Comparison of ENCODE assay signal across 9 cellular contexts in the genomic region with DNA sequence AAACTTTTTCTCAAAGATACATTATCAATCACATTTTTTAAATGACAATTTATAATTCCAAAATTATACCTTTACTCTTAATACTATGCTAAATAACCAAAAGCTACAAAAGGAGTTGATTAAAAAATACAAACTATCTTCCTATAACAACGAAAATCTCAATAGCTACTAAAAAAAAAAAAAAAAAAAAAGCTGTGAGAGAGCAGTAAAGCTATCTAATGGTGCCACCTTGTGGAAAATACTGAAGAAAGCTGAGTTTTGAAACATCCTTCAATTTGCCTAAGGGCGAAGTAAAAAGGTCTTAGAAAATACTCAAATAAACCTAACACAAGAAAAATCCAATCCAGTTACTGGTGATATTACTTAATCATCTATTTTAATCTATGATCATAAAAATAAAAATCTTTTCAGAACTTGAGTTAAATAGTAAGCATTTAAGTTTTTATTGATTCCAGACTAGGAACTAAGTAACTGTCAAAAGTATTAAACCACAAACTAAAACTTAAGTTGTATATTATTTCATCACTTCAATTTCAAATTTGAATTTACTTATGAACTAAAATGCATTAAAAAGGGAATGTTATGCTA. TPM values are rescaled to one million over a fixed set of nuclear protein-coding genes. Genes with fewer than 3 reads are reported as not detected.
DNase-seq lines count a peak whose midpoint lies in the region; ATAC-seq, FAIRE-seq and TF ChIP-seq lines count a peak whose summit lies in the region.
"Not testable (repeated sequence)": the region's sequence is repeated elsewhere in the genome, so short reads cannot be mapped to it uniquely, and the experiment has no call there.
"Had no signal": no experiment of that assay in that cellular context is flagged by ENCODE, and none has a peak within 500 bp of the region (broad histone marks: within the 10 kb centered on the region; RNA-seq: fewer than 3 reads in every experiment).

No MANE protein-coding gene starts in this region.

- H3K4me1 ChIP-seq in BE2C; liver (ENCODE audit: control insufficient read depth in 4 of 4, insufficient read depth in 4 of 4, low read length in 3 of 4); gastrocnemius medialis: not testable (repeated sequence)

- not testable (repeated sequence) for H3K9ac ChIP-seq in liver (ENCODE audit: low read depth in 1 of 2, low read length in 2 of 2)

- TF ChIP-seq POLR2A in gastrocnemius medialis (IDR thresholded peaks at IDR 0.05): not testable (repeated sequence)

- not testable (repeated sequence) for H3K9me3 ChIP-seq in BE2C; liver (ENCODE audit: control insufficient read depth in 4 of 4, low read length in 3 of 4); gastrocnemius medialis

- not testable (repeated sequence) for H3K27ac ChIP-seq in liver (ENCODE audit: low read depth in 1 of 2, low read length in 2 of 2); gastrocnemius medialis

- H3K36me3 ChIP-seq in BE2C; liver (ENCODE audit: control insufficient read depth in 4 of 4, insufficient read depth in 3 of 4, low read depth in 1 of 4, low read length in 3 of 4); gastrocnemius medialis: not testable (repeated sequence)

- not testable (repeated sequence) for H3K4me3 ChIP-seq in BE2C (ENCODE audit: low read depth, low read length); astrocyte of the spinal cord (ENCODE audit: low read depth, low read length); fibroblast of mammary gland (ENCODE audit: control insufficient read depth, low read depth, low read length); liver (ENCODE audit: low read depth in 1 of 3, low read length in 3 of 3); gastrocnemius medialis

- ATAC-seq in gastrocnemius medialis: peak; percentile 36 to 42

- intact Hi-C loops in gastrocnemius medialis (cut with DNase I; ENCODE audit: low total_unique reads): not testable (repeated sequence)

- TF ChIP-seq CTCF in BE2C (IDR thresholded peaks at IDR 0.05; ENCODE audit: low read depth, low read length) (peak; percentile 25), fibroblast of mammary gland (conservative IDR thresholded peaks at IDR 0.05; ENCODE audit: control insufficient read depth, insufficient read depth, low read depth, low read length) (peak; percentile 12), liver (IDR thresholded peaks at IDR 0.05; ENCODE audit: low read depth, low read length, missing input control) (peak; percentile 18), gastrocnemius medialis (IDR thresholded peaks at IDR 0.05 in 4 of 5, conservative IDR thresholded peaks at IDR 0.05 in 1 of 5) (peak in 2 of 5 experiments; percentile 17 to 23)
- not testable (repeated sequence) for TF ChIP-seq CTCF in astrocyte of the spinal cord (IDR thresholded peaks at IDR 0.05; ENCODE audit: low read depth, low read length)

- DNase-seq in BE2C; GM18507 (ENCODE audit: extremely low spot score, insufficient read length, low read depth); gastrocnemius medialis: not testable (repeated sequence)
- DNase-seq in NAMALWA (ENCODE audit: low spot score) (peak; percentile 46), OCI-M1 (lab: John Stamatoyannopoulos, UW) (peak; percentile 63), astrocyte of the spinal cord (ENCODE audit: low read depth, low spot score) (peak; percentile 32), fibroblast of mammary gland (ENCODE audit: low read depth) (peak; percentile 6)

- 30% methylated on average over 2 of the region's 2 CpGs for WGBS in liver

- TF ChIP-seq RAD21 in liver (IDR thresholded peaks at IDR 0.05): peak; percentile 65

- in situ Hi-C loops in astrocyte of the spinal cord (cut with HindIII; ENCODE audit: low sequenced_read_pairs): not testable (repeated sequence)
- in situ Hi-C loops in gastrocnemius medialis (cut with MboI; ENCODE audit: low sequenced_read_pairs in 4 of 4): loop anchor here in 1 of 4 donors (25.0 kb wide), 1 partner anchor 224 kb away; no protein-coding TSS in a partner anchor

- peak; percentile 83 for FAIRE-seq in GM18507 (lab: Jason Lieb, UNC)

- not testable (repeated sequence) for H3K27me3 ChIP-seq in BE2C; liver (ENCODE audit: control insufficient read depth in 4 of 4, insufficient read depth in 4 of 4, low read length in 3 of 4); gastrocnemius medialis

RNA-seq across cellular contexts. Expression of a gene that starts 9.6 kb away (rescaled TPM):
- not detected for polyA plus RNA-seq in BE2C (2012; ENCODE audit: insufficient read depth, insufficient read length, low read depth)
- total RNA-seq in liver (1 to 10 TPM; 2.7 to 3.5 TPM), gastrocnemius medialis (1 to 10 TPM; 1.4 to 4.3 (median 2.8) TPM)
- polyA plus RNA-seq in liver: 1 to 10 TPM; 1.3 to 3.9 TPM

RNA-seq across cellular contexts. Expression of a gene that starts 50.5 kb away (rescaled TPM):
- not detected for polyA plus RNA-seq in BE2C (2012; ENCODE audit: insufficient read depth, insufficient read length, low read depth)
- total RNA-seq in liver: under 1 TPM; 0.09 to 0.75 TPM
- polyA plus RNA-seq in liver: under 1 TPM; 0.21 to 0.47 TPM
- total RNA-seq in gastrocnemius medialis: 1 to 10 TPM in 1 of 4 donors, under 1 TPM in 1, not detected in 2; 0.32 to 3.0 TPM
- total RNA-seq: activated T-helper 17 cell treated with anti-CD3 and anti-CD28 coated beads, Interleukin-2, amount 50 U/mL, for 72 hours had no signal
